13 cellular contexts compared by ENCODE assay signal in the genomic region with DNA sequence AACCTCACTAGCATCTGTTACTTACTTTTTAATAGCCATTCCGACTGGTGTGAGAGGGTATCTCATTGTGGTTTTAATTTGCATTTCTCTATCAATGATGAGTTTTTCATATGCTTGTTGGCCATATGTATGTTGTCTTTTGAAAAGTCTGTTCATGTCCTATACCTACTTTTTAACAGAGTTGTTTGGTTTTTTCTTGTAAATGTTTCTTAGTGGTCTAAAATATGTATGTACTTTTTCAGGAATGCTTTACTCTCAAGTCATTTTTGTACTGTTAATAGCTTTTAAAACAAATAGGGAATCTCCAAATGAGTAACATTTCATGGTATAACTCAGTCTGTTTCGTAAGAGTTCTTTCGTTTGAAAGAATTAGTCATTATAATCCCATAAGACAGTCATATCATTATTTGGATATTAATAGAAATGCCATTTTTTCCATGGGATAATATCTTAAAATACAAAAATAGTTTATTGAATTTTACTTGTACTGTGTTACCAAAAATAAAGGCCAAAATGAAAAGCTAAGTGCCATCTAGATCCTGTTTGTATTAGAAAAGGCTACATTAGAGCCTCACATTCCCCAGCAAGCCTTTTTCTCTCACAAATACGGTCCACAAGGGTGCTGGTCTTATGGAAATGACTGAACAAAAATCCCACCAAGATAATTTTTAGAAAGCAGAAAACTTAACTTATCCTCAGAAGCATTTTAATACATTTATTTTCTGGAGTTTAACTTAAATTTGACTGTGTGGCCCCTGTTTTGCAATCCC.
DNase-seq lines count a peak whose midpoint lies in the region; ATAC-seq and TF ChIP-seq lines count a peak whose summit lies in the region.
"Had no signal": no experiment of that assay in that cellular context is flagged by ENCODE, and none has a peak within 500 bp of the region (broad histone marks: within the 10 kb centered on the region; RNA-seq: fewer than 3 reads in every experiment).

No MANE protein-coding gene starts in this region.

- no peaks in the 10 kb centered on the region for H3K9me3 Mint-ChIP-seq in stimulated activated effector memory CD8-positive, alpha-beta T cell treated with anti-CD3 and anti-CD28 coated beads, Interleukin-12 subunit alpha, Interleukin-12 subunit beta, amount 100 ng/mL, for 72 hours
- H3K9me3 Mint-ChIP-seq in nephron progenitor cell = no peaks in the 10 kb centered on the region
- H3K9me3 Mint-ChIP-seq: activated CD4-positive, alpha-beta T cell treated with anti-CD3 and anti-CD28 coated beads, Interleukin-2, amount 10 ng/mL, durations not matched to agents 7 days and 5 days had no signal

- no peaks in the 10 kb centered on the region for H3K36me3 ChIP-seq in testis (ENCODE audit: low read depth, missing control alignments)

- no peak overlapping the region for H3K27ac Mint-ChIP-seq in stimulated activated effector memory CD8-positive, alpha-beta T cell treated with anti-CD3 and anti-CD28 coated beads, Interleukin-12 subunit alpha, Interleukin-12 subunit beta, amount 100 ng/mL, for 72 hours
- H3K27ac Mint-ChIP-seq in nephron progenitor cell = no peak overlapping the region
- H3K27ac Mint-ChIP-seq: activated CD4-positive, alpha-beta T cell treated with anti-CD3 and anti-CD28 coated beads, Interleukin-2, amount 10 ng/mL, durations not matched to agents 7 days and 5 days; brain; progenitor cell of endocrine pancreas had no signal

- ATAC-seq in GM19372 (IDR thresholded peaks at IDR 0.05; ENCODE audit: low read depth, unreplicated experiment) (peak; percentile 58), HG02840 (IDR thresholded peaks at IDR 0.05; ENCODE audit: low FRiP score, unreplicated experiment) (peak; percentile 72)
- peak; percentile 69 for ATAC-seq in stimulated activated effector memory CD8-positive, alpha-beta T cell treated with anti-CD3 and anti-CD28 coated beads, Interleukin-12 subunit alpha, Interleukin-12 subunit beta, amount 100 ng/mL, for 72 hours

- no peak for TF ChIP-seq POLR2A in testis (IDR thresholded peaks at IDR 0.05)

- no peak for TF ChIP-seq CTCF in testis (IDR thresholded peaks at IDR 0.05)
- no peak for TF ChIP-seq CTCF in nephron progenitor cell (IDR thresholded peaks at IDR 0.05)

- H3K27me3 Mint-ChIP-seq in nephron progenitor cell (ENCODE audit: low read depth, poor library complexity) = no peaks in the 10 kb centered on the region
- H3K27me3 Mint-ChIP-seq: activated CD4-positive, alpha-beta T cell treated with anti-CD3 and anti-CD28 coated beads, Interleukin-2, amount 10 ng/mL, durations not matched to agents 7 days and 5 days; brain; progenitor cell of endocrine pancreas had no signal

- intact Hi-C loops in testis (cut with DNase I; ENCODE audit: low total_unique reads) = no loop called here

- H3K9me3 ChIP-seq in testis = no peaks in the 10 kb centered on the region

- 76 to 81% methylated on average over 4 of the region's 4 CpGs for WGBS in testis, 2 donors

- H3K36me3 Mint-ChIP-seq in stimulated activated effector memory CD8-positive, alpha-beta T cell treated with anti-CD3 and anti-CD28 coated beads, Interleukin-12 subunit alpha, Interleukin-12 subunit beta, amount 100 ng/mL, for 72 hours = no peaks in the 10 kb centered on the region
- H3K36me3 Mint-ChIP-seq in nephron progenitor cell (ENCODE audit: low read depth) = no peaks in the 10 kb centered on the region
- H3K36me3 Mint-ChIP-seq: brain had no signal

- peaks cover 8% of the 10 kb centered on the region for H3K4me1 Mint-ChIP-seq in stimulated activated effector memory CD8-positive, alpha-beta T cell treated with anti-CD3 and anti-CD28 coated beads, Interleukin-12 subunit alpha, Interleukin-12 subunit beta, amount 100 ng/mL, for 72 hours
- no peaks in the 10 kb centered on the region for H3K4me1 Mint-ChIP-seq in nephron progenitor cell
- H3K4me1 Mint-ChIP-seq: activated CD4-positive, alpha-beta T cell treated with anti-CD3 and anti-CD28 coated beads, Interleukin-2, amount 10 ng/mL, durations not matched to agents 7 days and 5 days had no signal

- no peak overlapping the region for H3K4me3 ChIP-seq in testis

- H3K27ac ChIP-seq in testis = no peak overlapping the region
- H3K27ac ChIP-seq: KMS-11 had no signal

- DNase-seq in LHCN-M2 (ENCODE audit: low read depth) = peak; percentile 67
- no peak for DNase-seq in stimulated activated effector memory CD8-positive, alpha-beta T cell treated with anti-CD3 and anti-CD28 coated beads, Interleukin-12 subunit alpha, Interleukin-12 subunit beta, amount 100 ng/mL, for 72 hours (ENCODE audit: low spot score in 2 of 2)
- no peak for DNase-seq in testis
- DNase-seq in nephron progenitor cell = no peak
- no peak for DNase-seq in Kasumi-1 (lab: John Stamatoyannopoulos, UW)
- DNase-seq in NCI-H146 (lab: John Stamatoyannopoulos, UW) = no peak
- DNase-seq: activated CD4-positive, alpha-beta T cell treated with anti-CD3 and anti-CD28 coated beads, Interleukin-2, amount 10 ng/mL, durations not matched to agents 7 days and 5 days; stimulated activated CD8-positive, alpha-beta memory T cell treated with anti-CD3 and anti-CD28 coated beads, Interleukin-4, amount 100 ng/mL, for 48 hours had no signal

- H3K4me3 Mint-ChIP-seq in stimulated activated effector memory CD8-positive, alpha-beta T cell treated with anti-CD3 and anti-CD28 coated beads, Interleukin-12 subunit alpha, Interleukin-12 subunit beta, amount 100 ng/mL, for 72 hours = no peak overlapping the region
- no peak overlapping the region for H3K4me3 Mint-ChIP-seq in nephron progenitor cell
- H3K4me3 Mint-ChIP-seq: activated CD4-positive, alpha-beta T cell treated with anti-CD3 and anti-CD28 coated beads, Interleukin-2, amount 10 ng/mL, durations not matched to agents 7 days and 5 days; brain had no signal

- no peaks in the 10 kb centered on the region for H3K27me3 ChIP-seq in testis

- no peaks in the 10 kb centered on the region for H3K4me1 ChIP-seq in testis
